In genomic region chr10:126663328-126663727, GRCh38 we compare ENCODE assay signal across 8 cellular contexts. TPM values are rescaled to one million over a fixed set of nuclear protein-coding genes. Genes with fewer than 3 reads are reported as not detected.
DNase-seq lines count a peak whose midpoint lies in the region; ATAC-seq and TF ChIP-seq lines count a peak whose summit lies in the region.

No MANE protein-coding gene starts in this region.

- H3K9me3 ChIP-seq in heart left ventricle: no peaks in the 10 kb centered on the region

- H3K9me3 Mint-ChIP-seq in activated CD4-positive, alpha-beta memory T cell treated with anti-CD3 and anti-CD28 coated beads, Interleukin-2, amount 10 ng/mL, durations not matched to agents 7 days and 5 days: no peaks in the 10 kb centered on the region

- ATAC-seq in heart left ventricle (peak; percentile 90 to 94 (median 92)), left lobe of liver (no peak), HG02678 (IDR thresholded peaks at IDR 0.05; ENCODE audit: unreplicated experiment) (no peak), GM19351 (IDR thresholded peaks at IDR 0.05; ENCODE audit: unreplicated experiment) (no peak), HG03520 (IDR thresholded peaks at IDR 0.05; ENCODE audit: unreplicated experiment) (no peak)

- intact Hi-C loops in heart left ventricle (cut with DNase I): no loop called here

- no peaks in the 10 kb centered on the region for H3K36me3 ChIP-seq in heart left ventricle

- H3K36me3 Mint-ChIP-seq in activated CD4-positive, alpha-beta memory T cell treated with anti-CD3 and anti-CD28 coated beads, Interleukin-2, amount 10 ng/mL, durations not matched to agents 7 days and 5 days (ENCODE audit: low read depth): no peaks in the 10 kb centered on the region

- peak overlapping the region; percentile 5 for H3K27ac Mint-ChIP-seq in activated CD4-positive, alpha-beta memory T cell treated with anti-CD3 and anti-CD28 coated beads, Interleukin-2, amount 10 ng/mL, durations not matched to agents 7 days and 5 days

- TF ChIP-seq POLR2A in heart left ventricle (IDR thresholded peaks at IDR 0.05): no peak

- H3K27ac ChIP-seq in heart left ventricle: peak overlapping the region in 8 of 12 donors; percentile 44 to 91 (median 66)

- no peaks in the 10 kb centered on the region for H3K27me3 ChIP-seq in heart left ventricle

- H3K4me3 ChIP-seq in heart left ventricle (no peak overlapping the region), skeletal muscle cell (ENCODE audit: low read depth, low read length) (no peak overlapping the region)

- H3K4me3 Mint-ChIP-seq in activated CD4-positive, alpha-beta memory T cell treated with anti-CD3 and anti-CD28 coated beads, Interleukin-2, amount 10 ng/mL, durations not matched to agents 7 days and 5 days: no peak overlapping the region

- H3K4me1 ChIP-seq in heart left ventricle: peaks cover 0 to 15% (median 0%) of the 10 kb centered on the region in 12 donors

- no peaks in the 10 kb centered on the region for H3K4me1 Mint-ChIP-seq in activated CD4-positive, alpha-beta memory T cell treated with anti-CD3 and anti-CD28 coated beads, Interleukin-2, amount 10 ng/mL, durations not matched to agents 7 days and 5 days

- POLR2A ChIA-PET in activated CD4-positive, alpha-beta memory T cell treated with anti-CD3 and anti-CD28 coated beads, Interleukin-2, amount 10 ng/mL, durations not matched to agents 7 days and 5 days (lab: Charles Lee): no interaction called here

- TF ChIP-seq CTCF in heart left ventricle (IDR thresholded peaks at IDR 0.05): no peak

- no peaks in the 10 kb centered on the region for H3K27me3 Mint-ChIP-seq in activated CD4-positive, alpha-beta memory T cell treated with anti-CD3 and anti-CD28 coated beads, Interleukin-2, amount 10 ng/mL, durations not matched to agents 7 days and 5 days

- CTCF ChIA-PET in activated CD4-positive, alpha-beta memory T cell treated with anti-CD3 and anti-CD28 coated beads, Interleukin-2, amount 10 ng/mL, durations not matched to agents 7 days and 5 days (lab: Charles Lee): no interaction called here

- WGBS in heart left ventricle, 4 donors: 56 to 64% (median 60%) methylated on average over 9 of the region's 9 CpGs

- DNase-seq in GM04503 (ENCODE audit: low read depth) (peak; percentile 90), heart left ventricle (peak in 4 of 5 donors; percentile 59 to 73 (median 70)), skeletal muscle cell (ENCODE audit: low read depth) (peak; percentile 96), left lobe of liver (ENCODE audit: low spot score) (no peak)
- no peak for DNase-seq in activated CD4-positive, alpha-beta memory T cell treated with anti-CD3 and anti-CD28 coated beads, Interleukin-2, amount 10 ng/mL, durations not matched to agents 7 days and 5 days

RNA-seq across cellular contexts. Expression of gene C10orf90, which starts 7.2 kb away (rescaled TPM):
- not detected for total RNA-seq in activated CD4-positive, alpha-beta memory T cell treated with anti-CD3 and anti-CD28 coated beads, Interleukin-2, amount 10 ng/mL, durations not matched to agents 7 days and 5 days
- not detected for total RNA-seq in heart left ventricle
- polyA plus RNA-seq in heart left ventricle: not detected
- 0.18 TPM for total RNA-seq in left lobe of liver

Comparison
In these comparisons a context has a peak if more than half of its experiments do, and no peak if none do; other contexts are left out.
1. DNase-seq: peak in GM04503 (single experiment), heart left ventricle (4 of 5) and skeletal muscle cell (single experiment); none in activated CD4-positive, alpha-beta memory T cell treated with anti-CD3 and anti-CD28 coated beads, Interleukin-2, amount 10 ng/mL, durations not matched to agents 7 days and 5 days (single experiment) and left lobe of liver (single experiment).
2. ATAC-seq: peak in heart left ventricle (4 of 4); none in left lobe of liver (single experiment), HG02678 (single experiment), GM19351 (single experiment) and HG03520 (single experiment).